Comparison of ENCODE assay signal across 10 cellular contexts in the genomic region with DNA sequence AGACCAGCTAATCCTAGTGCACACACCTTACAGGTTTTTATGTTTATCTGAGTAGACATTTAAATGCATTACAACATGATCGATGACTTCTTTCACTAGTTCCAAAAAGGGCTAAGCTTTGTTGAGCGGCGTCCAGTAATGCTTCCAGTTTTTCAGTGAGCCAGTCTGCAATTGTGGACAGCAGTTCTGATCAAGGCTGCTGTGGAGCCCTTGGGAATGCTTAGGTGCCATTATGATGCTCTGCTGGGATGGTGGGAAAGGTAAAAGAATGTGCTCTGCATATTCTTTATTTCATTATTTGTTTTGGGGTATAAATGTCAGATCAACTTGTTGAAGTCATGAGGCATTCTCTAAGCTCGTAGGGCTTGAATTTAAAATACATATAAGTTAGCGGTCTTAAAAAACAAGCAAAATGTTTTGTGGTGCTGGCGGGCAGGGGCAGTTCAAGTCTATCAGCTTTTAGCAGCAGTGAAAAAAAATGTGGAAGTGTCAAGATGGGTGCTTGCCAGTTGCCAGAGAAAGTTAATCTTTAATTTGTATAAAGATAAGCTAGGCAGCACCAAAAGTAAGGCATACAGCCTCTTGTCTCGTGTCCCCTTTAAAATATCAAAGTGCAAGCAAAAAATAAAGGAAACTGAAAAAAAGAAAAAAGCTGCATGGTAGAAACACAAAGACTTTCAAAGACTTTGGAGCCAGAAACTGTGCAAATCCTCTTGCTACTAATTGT. TPM values are rescaled to one million over a fixed set of nuclear protein-coding genes. Genes with fewer than 3 reads are reported as not detected.
DNase-seq lines count a peak whose midpoint lies in the region; ATAC-seq and TF ChIP-seq lines count a peak whose summit lies in the region.
"Had no signal": no experiment of that assay in that cellular context is flagged by ENCODE, and none has a peak within 500 bp of the region (broad histone marks: within the 10 kb centered on the region; RNA-seq: fewer than 3 reads in every experiment).

No MANE protein-coding gene starts in this region.

- peak overlapping the region; percentile 96 for H3K27ac Mint-ChIP-seq in activated CD4-positive, alpha-beta T cell treated with anti-CD3 and anti-CD28 coated beads for 36 hours
- peak overlapping the region; percentile 94 for H3K27ac Mint-ChIP-seq in WTC11

- no peaks in the 10 kb centered on the region; the same call in 1 of the 2 replicates for H3K4me1 ChIP-seq in iPS DF 6.9 (ENCODE audit: control insufficient read depth, insufficient read depth, low read length)
- H3K4me1 ChIP-seq in stomach smooth muscle (ENCODE audit: control insufficient read depth, insufficient read depth, low read length) = peaks cover 8% of the 10 kb centered on the region

- H3K27me3 ChIP-seq in iPS DF 6.9 (ENCODE audit: control insufficient read depth, insufficient read depth, low read length) = no peaks in the 10 kb centered on the region
- H3K27me3 ChIP-seq in stomach smooth muscle (ENCODE audit: control insufficient read depth in 1 of 2, insufficient read depth in 2 of 2, low read length in 2 of 2) = no peaks in the 10 kb centered on the region

- H3K4me1 Mint-ChIP-seq in activated CD4-positive, alpha-beta T cell treated with anti-CD3 and anti-CD28 coated beads for 36 hours = peaks cover 36% of the 10 kb centered on the region
- H3K4me1 Mint-ChIP-seq in WTC11 = peaks cover 33% of the 10 kb centered on the region

- peaks cover under 1% of the 10 kb centered on the region for H3K9me3 Mint-ChIP-seq in activated CD4-positive, alpha-beta T cell treated with anti-CD3 and anti-CD28 coated beads for 36 hours (ENCODE audit: low read depth)
- no peaks in the 10 kb centered on the region; the same call in 1 of the 2 replicates for H3K9me3 Mint-ChIP-seq in WTC11

- TF ChIP-seq CTCF in WTC11 (IDR thresholded peaks at IDR 0.05) (no peak), GM10248 (IDR thresholded peaks at IDR 0.05; ENCODE audit: control extremely low read depth, extremely low read depth, low read depth, missing control alignments) (no peak)

- H3K4me3 Mint-ChIP-seq in activated CD4-positive, alpha-beta T cell treated with anti-CD3 and anti-CD28 coated beads for 36 hours = peak overlapping the region; percentile 95
- H3K4me3 Mint-ChIP-seq in WTC11 = peak overlapping the region; percentile 98

- peaks cover 6% of the 10 kb centered on the region; the same call in 1 of the 2 replicates for H3K36me3 ChIP-seq in iPS DF 6.9 (ENCODE audit: control insufficient read depth, insufficient read depth, low read length)
- peaks cover 0 to 2% of the 10 kb centered on the region in 2 donors for H3K36me3 ChIP-seq in stomach smooth muscle (ENCODE audit: control insufficient read depth in 2 of 2, insufficient read depth in 2 of 2, low read length in 2 of 2)

- DNase-seq in activated CD4-positive, alpha-beta T cell treated with anti-CD3 and anti-CD28 coated beads for 36 hours = no peak
- DNase-seq in activated CD4-positive, alpha-beta T cell treated with anti-CD3 and anti-CD28 coated beads for 4 hours = no peak
- DNase-seq in WTC11 (ENCODE audit: low spot score) = no peak
- no peak for DNase-seq in iPS DF 6.9 (ENCODE audit: low read depth, low spot score)
- no peak for DNase-seq in NCI-H69 (lab: John Stamatoyannopoulos, UW)
- DNase-seq in GDM1 (lab: John Stamatoyannopoulos, UW) = no peak
- no peak for DNase-seq in GM10248 (ENCODE audit: extremely low spot score)
- DNase-seq: EL had no signal

- H3K9me3 ChIP-seq in iPS DF 6.9 (ENCODE audit: control insufficient read depth, insufficient read depth, low read length) = no peaks in the 10 kb centered on the region
- no peaks in the 10 kb centered on the region for H3K9me3 ChIP-seq in stomach smooth muscle (ENCODE audit: control insufficient read depth in 2 of 2, low read length in 2 of 2)

- intact Hi-C loops in activated CD4-positive, alpha-beta T cell treated with anti-CD3 and anti-CD28 coated beads for 36 hours (cut with DNase I, micrococcal nuclease) = loop anchor here (5.0 to 10.0 kb wide), 6 partner anchors 178 to 1838 kb away; a partner anchor contains a TSS

- peaks cover 42% of the 10 kb centered on the region for H3K36me3 Mint-ChIP-seq in activated CD4-positive, alpha-beta T cell treated with anti-CD3 and anti-CD28 coated beads for 36 hours (ENCODE audit: low read depth)
- H3K36me3 Mint-ChIP-seq in WTC11 = peaks cover 28% of the 10 kb centered on the region

- no CpG with 5 or more reads among the region's 7 CpGs for WGBS in iPS DF 6.9 (ENCODE audit: insufficient coverage, insufficient read length)

- H3K27ac ChIP-seq in iPS DF 6.9 (ENCODE audit: low read length) (no peak overlapping the region), stomach smooth muscle (ENCODE audit: low read length) (peak overlapping the region; percentile 91)

- H3K4me3 ChIP-seq in iPS DF 6.9 (ENCODE audit: low read length) (peak overlapping the region; percentile 4; the same call in 1 of the 2 replicates), stomach smooth muscle (ENCODE audit: low read length in 2 of 2) (peak overlapping the region; percentile 40 to 83)

- H3K27me3 Mint-ChIP-seq in activated CD4-positive, alpha-beta T cell treated with anti-CD3 and anti-CD28 coated beads for 36 hours = no peaks in the 10 kb centered on the region
- H3K27me3 Mint-ChIP-seq in WTC11 (ENCODE audit: low read depth) = no peaks in the 10 kb centered on the region

- ATAC-seq in activated CD4-positive, alpha-beta T cell treated with anti-CD3 and anti-CD28 coated beads for 36 hours = no peak
- ATAC-seq in WTC11 = no peak
- ATAC-seq: sciatic nerve had no signal

- POLR2A ChIA-PET in activated CD4-positive, alpha-beta T cell treated with anti-CD3 and anti-CD28 coated beads for 36 hours (lab: Charles Lee) = no interaction called here
- POLR2A ChIA-PET in WTC11 (lab: Charles Lee) = interaction anchor here (1.2 to 5.7 kb wide), 3 partner anchors 63 to 258 kb away, joined by 3 to 41 read pairs (median 3); no protein-coding TSS in a partner anchor
- POLR2A ChIA-PET in GM10248 (lab: Yijun Ruan, JAX) = no interaction called here

- peak overlapping the region in 1 of 2 donors; percentile 22 for H3K9ac ChIP-seq in stomach smooth muscle (ENCODE audit: low read length in 2 of 2)

- CTCF ChIA-PET in activated CD4-positive, alpha-beta T cell treated with anti-CD3 and anti-CD28 coated beads for 36 hours (lab: Charles Lee) = interaction anchor here (0.8 to 0.9 kb wide), 2 partner anchors 9 to 14 kb away, joined by 3 read pairs; no protein-coding TSS in a partner anchor
- CTCF ChIA-PET in WTC11 (lab: Charles Lee) = interaction anchor here (1.1 to 1.6 kb wide), 4 partner anchors 113 to 345 kb away, joined by 3 to 7 read pairs (median 3); no protein-coding TSS in a partner anchor
- CTCF ChIA-PET in GM10248 (lab: Yijun Ruan, JAX) = interaction anchor here (1.1 to 1.4 kb wide), 2 partner anchors 67 to 72 kb away, joined by 3 read pairs; no protein-coding TSS in a partner anchor

TF ChIP-seq in WTC11, 78 proteins besides CTCF, POLR2A, EP300 and RAD21 (continues in another document):
- no peak for TF ChIP-seq MYBL2 (CRISPR knock-in tag; IDR thresholded peaks at IDR 0.05)
- no peak for TF ChIP-seq HMGA2 (CRISPR knock-in tag; IDR thresholded peaks at IDR 0.05)
- TF ChIP-seq, protein P1, sequence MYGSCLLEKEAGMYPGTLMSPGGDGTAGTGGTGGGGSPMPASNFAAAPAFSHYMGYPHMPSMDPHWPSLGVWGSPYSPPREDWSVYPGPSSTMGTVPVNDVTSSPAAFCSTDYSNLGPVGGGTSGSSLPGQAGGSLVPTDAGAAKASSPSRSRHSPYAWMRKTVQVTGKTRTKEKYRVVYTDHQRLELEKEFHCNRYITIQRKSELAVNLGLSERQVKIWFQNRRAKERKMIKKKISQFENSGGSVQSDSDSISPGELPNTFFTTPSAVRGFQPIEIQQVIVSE (CRISPR knock-in tag; IDR thresholded peaks at IDR 0.05; ENCODE audit: borderline replicate concordance) = no peak
- TF ChIP-seq, protein P2, sequence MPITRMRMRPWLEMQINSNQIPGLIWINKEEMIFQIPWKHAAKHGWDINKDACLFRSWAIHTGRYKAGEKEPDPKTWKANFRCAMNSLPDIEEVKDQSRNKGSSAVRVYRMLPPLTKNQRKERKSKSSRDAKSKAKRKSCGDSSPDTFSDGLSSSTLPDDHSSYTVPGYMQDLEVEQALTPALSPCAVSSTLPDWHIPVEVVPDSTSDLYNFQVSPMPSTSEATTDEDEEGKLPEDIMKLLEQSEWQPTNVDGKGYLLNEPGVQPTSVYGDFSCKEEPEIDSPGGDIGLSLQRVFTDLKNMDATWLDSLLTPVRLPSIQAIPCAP (CRISPR knock-in tag; IDR thresholded peaks at IDR 0.05) = no peak
- TF ChIP-seq GTF2I (CRISPR knock-in tag; conservative IDR thresholded peaks at IDR 0.05) = no peak
- TF ChIP-seq ZNF138 (CRISPR knock-in tag; conservative IDR thresholded peaks at IDR 0.05) = no peak
- no peak for TF ChIP-seq NR3C1 (CRISPR knock-in tag; conservative IDR thresholded peaks at IDR 0.05; ENCODE audit: low read depth)
- no peak for TF ChIP-seq FOXJ3 (CRISPR knock-in tag; IDR thresholded peaks at IDR 0.05; ENCODE audit: borderline replicate concordance)
- TF ChIP-seq SOX15 (CRISPR knock-in tag; IDR thresholded peaks at IDR 0.05) = no peak
- no peak for TF ChIP-seq RORB (CRISPR knock-in tag; IDR thresholded peaks at IDR 0.05)
- TF ChIP-seq RELA (CRISPR knock-in tag; IDR thresholded peaks at IDR 0.05; ENCODE audit: borderline replicate concordance) = no peak
- TF ChIP-seq EMX1 (CRISPR knock-in tag; IDR thresholded peaks at IDR 0.05) = peak; percentile 88; the same call in 1 of the 2 replicates
- TF ChIP-seq ESRRA (CRISPR knock-in tag; IDR thresholded peaks at IDR 0.05; ENCODE audit: borderline replicate concordance) = no peak
- TF ChIP-seq, protein P3, sequence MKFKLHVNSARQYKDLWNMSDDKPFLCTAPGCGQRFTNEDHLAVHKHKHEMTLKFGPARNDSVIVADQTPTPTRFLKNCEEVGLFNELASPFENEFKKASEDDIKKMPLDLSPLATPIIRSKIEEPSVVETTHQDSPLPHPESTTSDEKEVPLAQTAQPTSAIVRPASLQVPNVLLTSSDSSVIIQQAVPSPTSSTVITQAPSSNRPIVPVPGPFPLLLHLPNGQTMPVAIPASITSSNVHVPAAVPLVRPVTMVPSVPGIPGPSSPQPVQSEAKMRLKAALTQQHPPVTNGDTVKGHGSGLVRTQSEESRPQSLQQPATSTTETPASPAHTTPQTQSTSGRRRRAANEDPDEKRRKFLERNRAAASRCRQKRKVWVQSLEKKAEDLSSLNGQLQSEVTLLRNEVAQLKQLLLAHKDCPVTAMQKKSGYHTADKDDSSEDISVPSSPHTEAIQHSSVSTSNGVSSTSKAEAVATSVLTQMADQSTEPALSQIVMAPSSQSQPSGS (CRISPR knock-in tag; IDR thresholded peaks at IDR 0.05; ENCODE audit: borderline replicate concordance, low read depth) = no peak

RNA-seq across cellular contexts. Expression of a gene that starts 5.8 kb away (rescaled TPM):
- 10 to 100 TPM; 76.6 to 89.9 TPM for total RNA-seq in activated CD4-positive, alpha-beta T cell treated with anti-CD3 and anti-CD28 coated beads for 36 hours
- 118 to 132 TPM (median 131 TPM) in 3 replicates for total RNA-seq in WTC11 (2021)
